ENCODE assay signal across 25 cellular contexts in genomic region chr2:15790838-15791237, GRCh38.
DNase-seq lines count a peak whose midpoint lies in the region; ATAC-seq, FAIRE-seq and TF ChIP-seq lines count a peak whose summit lies in the region.
"Had no signal": no experiment of that assay in that cellular context is flagged by ENCODE, and none has a peak within 500 bp of the region (broad histone marks: within the 10 kb centered on the region; RNA-seq: fewer than 3 reads in every experiment).

No MANE protein-coding gene starts in this region.

- no peak overlapping the region for H3K14ac ChIP-seq in H1 (ENCODE audit: insufficient read length)
- no peak overlapping the region for H3K14ac ChIP-seq in neuronal stem cell (ENCODE audit: low read length)

- no peak overlapping the region; the same call in 1 of the 2 replicates for H2AK5ac ChIP-seq in H1 (ENCODE audit: low read depth, low read length)
- H2AK5ac ChIP-seq in neuronal stem cell (ENCODE audit: low read depth, low read length): no peak overlapping the region

- H2BK20ac ChIP-seq in H1 (ENCODE audit: low read length): no peak overlapping the region

- H3K4me3 ChIP-seq in H1 (ENCODE audit: extremely low read depth in 1 of 4, insufficient read depth in 2 of 4, low read depth in 3 of 4, low read length in 4 of 4) (no peak overlapping the region), neuronal stem cell (ENCODE audit: low read length in 2 of 2) (no peak overlapping the region)
- H3K4me3 ChIP-seq: BLaER1, GM12878 had no signal

- no peak for FAIRE-seq in H1 (lab: Jason Lieb, UNC)
- FAIRE-seq: A204.1, GM12878, GM12892, GM18507 had no signal

- no peak overlapping the region for H3K18ac ChIP-seq in H1 (ENCODE audit: extremely low read depth, low read length)
- peak overlapping the region; percentile 49 for H3K18ac ChIP-seq in neuronal stem cell (ENCODE audit: low read length)

- TF ChIP-seq CTCF in H1 (IDR thresholded peaks at IDR 0.05; ENCODE audit: control extremely low read depth in 1 of 3, insufficient read depth in 1 of 3, low read depth in 1 of 3, low read length in 3 of 3): no peak

- H3K79me1 ChIP-seq in H1 (ENCODE audit: low read depth, low read length) (no peaks in the 10 kb centered on the region), neuronal stem cell (ENCODE audit: low read depth, low read length) (no peaks in the 10 kb centered on the region)

- no peaks in the 10 kb centered on the region for H3K36me3 ChIP-seq in H1 (ENCODE audit: control insufficient read depth in 2 of 4, insufficient read depth in 4 of 4, low read length in 3 of 4)
- no peaks in the 10 kb centered on the region for H3K36me3 ChIP-seq in neuronal stem cell (replicated peaks in 1 of 2; ENCODE audit: control insufficient read depth in 2 of 2, insufficient read depth in 2 of 2, low read length in 2 of 2)
- H3K36me3 ChIP-seq: BE2C, BLaER1 had no signal

- POLR2A ChIA-PET in H1 (lab: Charles Lee; ENCODE audit: partially characterized antibody): no interaction called here

- H2BK12ac ChIP-seq in H1 (ENCODE audit: low read depth, low read length): no peak overlapping the region
- H2BK12ac ChIP-seq in neuronal stem cell (ENCODE audit: low read length): no peak overlapping the region

- no peak overlapping the region for H3K27ac ChIP-seq in H1 (ENCODE audit: low read depth, low read length)
- H3K27ac ChIP-seq in neuronal stem cell (replicated peaks; ENCODE audit: low read length): no peak overlapping the region
- H3K27ac ChIP-seq: BLaER1 had no signal

- H2BK5ac ChIP-seq in H1 (ENCODE audit: low read depth, low read length) (no peak overlapping the region), neuronal stem cell (ENCODE audit: low read length) (no peak overlapping the region)

- ATAC-seq in activated CD4-positive, CD25-positive, alpha-beta regulatory T cell treated with anti-CD3 and anti-CD28 coated beads, Interleukin-2, amount 50 U/mL, for 24 hours: no peak
- ATAC-seq: GM12878 had no signal

- H4K5ac ChIP-seq in H1 (ENCODE audit: insufficient read length, low read depth, low read length): no peak overlapping the region

- no peaks in the 10 kb centered on the region for H3K79me2 ChIP-seq in H1 (ENCODE audit: control insufficient read depth in 1 of 2, insufficient read depth in 2 of 2, low read length in 2 of 2)

- H3K4me1 ChIP-seq in H1 (replicated peaks in 1 of 4; ENCODE audit: control insufficient read depth in 3 of 4, insufficient read depth in 4 of 4, low read length in 3 of 4): no peaks in the 10 kb centered on the region; a peak in 1 of 7 replicates
- peaks cover 3 to 12% of the 10 kb centered on the region in 2 donors for H3K4me1 ChIP-seq in neuronal stem cell (ENCODE audit: control insufficient read depth in 2 of 2, insufficient read depth in 1 of 2, low read depth in 1 of 2, low read length in 2 of 2)
- H3K4me1 ChIP-seq: BE2C had no signal

- H4K91ac ChIP-seq in H1 (replicated peaks; ENCODE audit: insufficient read length, low read length) (no peak overlapping the region), neuronal stem cell (ENCODE audit: low read depth, low read length, poor library complexity) (no peak overlapping the region)

- H3K4me2 ChIP-seq in H1 (ENCODE audit: insufficient read depth in 1 of 2, low read depth in 2 of 2, low read length in 2 of 2) (no peak overlapping the region), neuronal stem cell (ENCODE audit: insufficient read depth, low read length, poor library complexity, severe bottlenecking) (no peak overlapping the region)
- H3K4me2 ChIP-seq: BLaER1 had no signal

- no peak for TF ChIP-seq RAD21 in H1 (IDR thresholded peaks at IDR 0.05 in 1 of 2, conservative IDR thresholded peaks at IDR 0.05 in 1 of 2; ENCODE audit: low read depth in 2 of 2, low read length in 2 of 2)

- H2BK15ac ChIP-seq in H1 (ENCODE audit: low read length) (no peak overlapping the region), neuronal stem cell (ENCODE audit: low read length) (no peak overlapping the region)

- no peak for TF ChIP-seq POLR2A in H1 (IDR thresholded peaks at IDR 0.05; ENCODE audit: control extremely low read depth in 1 of 2, low read depth in 2 of 2, low read length in 2 of 2)

- no peaks in the 10 kb centered on the region for H4K20me1 ChIP-seq in H1 (replicated peaks in 1 of 2; ENCODE audit: control insufficient read depth in 1 of 2, insufficient read depth in 2 of 2, low read length in 2 of 2)
- H4K20me1 ChIP-seq: BLaER1 had no signal

- no peak overlapping the region for H3K56ac ChIP-seq in H1 (replicated peaks; ENCODE audit: insufficient read length, low read depth, low read length)

- H3K27me3 ChIP-seq in H1 (replicated peaks in 1 of 4; ENCODE audit: control insufficient read depth in 3 of 4, extremely low read depth in 1 of 4, insufficient read depth in 3 of 4, low read length in 3 of 4) (no peaks in the 10 kb centered on the region), neuronal stem cell (ENCODE audit: control insufficient read depth in 3 of 3, insufficient read depth in 3 of 3, low read depth in 1 of 3, low read length in 3 of 3) (no peaks in the 10 kb centered on the region)
- H3K27me3 ChIP-seq: BE2C, BLaER1 had no signal

- TF ChIP-seq EP300 in H1 (IDR thresholded peaks at IDR 0.05; ENCODE audit: borderline replicate concordance in 1 of 2, low read depth in 2 of 2, low read length in 2 of 2): no peak

- H3K23me2 ChIP-seq in H1 (ENCODE audit: low read depth, low read length): peaks cover 4% of the 10 kb centered on the region; the same call in 1 of the 2 replicates

- CTCF ChIA-PET in H1 (lab: Charles Lee; ENCODE audit: partially characterized antibody): interaction anchor here (0.6 to 1.7 kb wide), 5 partner anchors 9 to 117 kb away, joined by 3 to 7 read pairs (median 4); no protein-coding TSS in a partner anchor

- H3K23ac ChIP-seq in H1 (ENCODE audit: insufficient read length) (no peak overlapping the region), neuronal stem cell (ENCODE audit: low read depth, low read length, poor library complexity) (no peak overlapping the region)

- H4K8ac ChIP-seq in H1 (ENCODE audit: extremely low read depth, insufficient read depth, low read length) (peak overlapping the region; percentile 76), neuronal stem cell (ENCODE audit: low read depth, low read length) (no peak overlapping the region)

- DNase-seq in H1 (ENCODE audit: low read depth in 1 of 2, low spot score in 2 of 2): no peak
- DNase-seq in neuronal stem cell (ENCODE audit: low spot score): no peak
- no peak for DNase-seq in germinal center (ENCODE audit: low spot score)
- DNase-seq in SHP77 (lab: John Stamatoyannopoulos, UW): no peak
- DNase-seq: 8988T; ACHN; BE2C; C1 segment of cervical spinal cord; CD4-positive, alpha-beta memory T cell; CD4-positive, CD25-positive, alpha-beta regulatory T cell; CD8-positive, alpha-beta memory T cell; COR-L47; DMS 273 treated with DMSO at 0.1 percent for 48 hours; DMS153; DMS53; DMS79; DND-41; EL; GDM1 had no signal

- no peak overlapping the region for H3K9ac ChIP-seq in H1 (replicated peaks in 1 of 4; ENCODE audit: extremely low read depth in 1 of 4, low read depth in 3 of 4, low read length in 3 of 4)
- no peak overlapping the region for H3K9ac ChIP-seq in neuronal stem cell (ENCODE audit: low read depth, low read length, poor library complexity)
- H3K9ac ChIP-seq: BLaER1 had no signal

- H2AFZ ChIP-seq in H1 (ENCODE audit: low read length): no peak overlapping the region
- no peak overlapping the region for H2AFZ ChIP-seq in neuronal stem cell (ENCODE audit: low read length)

- H3K4ac ChIP-seq in H1 (replicated peaks; ENCODE audit: insufficient read length, low read depth, low read length) (peak overlapping the region; percentile 28), neuronal stem cell (ENCODE audit: low read length) (no peak overlapping the region)

- 96% methylated on average over 7 of the region's 7 CpGs; no CpG with 5 or more reads in 1 of the 2 experiments for WGBS in H1 (ENCODE audit: extremely low coverage in 1 of 2, insufficient coverage in 1 of 2, insufficient read length in 1 of 2, insufficient replicate concordance in 2 of 2, low coverage in 1 of 2, low lambda C conversion rate in 2 of 2, missing lambda C conversion rate in 1 of 2), 2 experiments
- WGBS in neuronal stem cell (ENCODE audit: extremely low coverage in 2 of 2, insufficient read length in 2 of 2, insufficient replicate concordance in 1 of 2), 2 donors: no CpG with 5 or more reads among the region's 7 CpGs

- H3K9me3 ChIP-seq in H1 (ENCODE audit: insufficient read depth in 2 of 2, low read depth in 1 of 2, low read length in 1 of 2): no peaks in the 10 kb centered on the region
- H3K9me3 ChIP-seq in neuronal stem cell (replicated peaks in 1 of 2; ENCODE audit: control insufficient read depth in 2 of 2, insufficient read depth in 1 of 2, low read depth in 1 of 2, low read length in 2 of 2): no peaks in the 10 kb centered on the region
- H3K9me3 ChIP-seq: BE2C, BLaER1 had no signal

- H2BK120ac ChIP-seq in H1 (replicated peaks; ENCODE audit: low read depth, low read length): no peak overlapping the region
- no peak overlapping the region for H2BK120ac ChIP-seq in neuronal stem cell (ENCODE audit: low read depth, low read length)

TF ChIP-seq in H1, 55 proteins besides CTCF, POLR2A, EP300 and RAD21 (continues in another document):
- TF ChIP-seq HDAC2 (IDR thresholded peaks at IDR 0.05; ENCODE audit: borderline replicate concordance in 1 of 2, low read depth in 2 of 2, low read length in 2 of 2): no peak
- no peak for TF ChIP-seq ZNF274 (IDR thresholded peaks at IDR 0.05; ENCODE audit: borderline replicate concordance, extremely low read depth, low read length)
- no peak for TF ChIP-seq TAF7 (optimal IDR thresholded peaks at IDR 0.05; ENCODE audit: borderline replicate concordance, low read depth, low read length)
- TF ChIP-seq BCL11A (IDR thresholded peaks at IDR 0.05; ENCODE audit: low read depth in 2 of 2, low read length in 2 of 2): no peak
- no peak for TF ChIP-seq GABPA (IDR thresholded peaks at IDR 0.05; ENCODE audit: borderline replicate concordance, insufficient read depth, low read length)
- TF ChIP-seq RXRA (IDR thresholded peaks at IDR 0.05; ENCODE audit: insufficient read depth, low read depth, low read length): no peak
- no peak for TF ChIP-seq MAFK (IDR thresholded peaks at IDR 0.05; ENCODE audit: low read depth, low read length)
- TF ChIP-seq EZH2 (IDR thresholded peaks at IDR 0.05; ENCODE audit: low read depth, low read length, severe bottlenecking): no peak
- TF ChIP-seq GTF2F1 (IDR thresholded peaks at IDR 0.05; ENCODE audit: borderline replicate concordance, low read depth, low read length): no peak
